ENCODE assay signal across 8 cellular contexts in the genomic region with DNA sequence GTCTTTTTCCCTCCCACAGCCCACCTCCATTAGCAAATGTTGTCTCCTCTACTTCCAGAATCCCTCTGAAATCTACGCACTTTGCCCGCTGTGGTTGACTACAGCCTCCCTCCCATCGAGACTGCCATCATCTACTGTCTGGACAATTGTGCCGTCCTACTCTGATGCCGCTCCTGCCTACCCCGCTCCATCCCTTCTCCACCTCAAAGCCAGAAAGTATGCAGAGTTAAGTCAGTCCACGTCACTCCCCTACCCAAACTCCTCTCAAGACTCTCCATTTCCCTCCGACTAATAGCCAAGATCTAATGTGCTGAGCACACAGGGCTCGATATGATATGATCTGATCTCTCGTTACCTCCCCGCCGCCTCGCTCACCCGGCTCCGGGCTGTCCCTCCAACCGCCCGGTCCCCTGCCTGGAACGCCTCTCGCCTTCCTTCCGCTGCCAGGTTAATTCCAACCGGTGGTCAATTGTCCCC. TPM values are rescaled to one million over a fixed set of nuclear protein-coding genes. Genes with fewer than 3 reads are reported as not detected.
DNase-seq lines count a peak whose midpoint lies in the region; ATAC-seq and TF ChIP-seq lines count a peak whose summit lies in the region.

No MANE protein-coding gene starts in this region.

- 1 to 2% methylated on average over 21 of the region's 21 CpGs for WGBS in heart right ventricle, 2 donors

- H3K4me3 Mint-ChIP-seq in osteocyte (ENCODE audit: unreplicated experiment): peak overlapping the region; percentile 98

- no peak for TF ChIP-seq CTCF in heart right ventricle (IDR thresholded peaks at IDR 0.05)
- TF ChIP-seq CTCF in RWPE1 (conservative IDR thresholded peaks at IDR 0.05; ENCODE audit: low read depth): no peak
- TF ChIP-seq CTCF in osteocyte (IDR thresholded peaks at IDR 0.05): no peak

- POLR2A ChIA-PET in RWPE1 (lab: Yijun Ruan, JAX; ENCODE audit: low non-redundant PET): no interaction called here

- H3K27me3 Mint-ChIP-seq in osteocyte (ENCODE audit: unreplicated experiment): no peaks in the 10 kb centered on the region

- CTCF ChIA-PET in RWPE1 (lab: Yijun Ruan, JAX): no interaction called here

- H3K36me3 ChIP-seq in heart right ventricle: peaks cover 0 to 42% (median 5%) of the 10 kb centered on the region in 9 donors

- peak in 2 of 8 donors; percentile 0 to 4 for ATAC-seq in heart right ventricle

- H3K27ac ChIP-seq in heart right ventricle (peak overlapping the region; percentile 85 to 98 (median 95)), RWPE1 (peak overlapping the region; percentile 92), epithelial cell of prostate (peak overlapping the region; percentile 88)

- no peaks in the 10 kb centered on the region for H3K9me3 ChIP-seq in heart right ventricle

- H3K4me1 ChIP-seq in heart right ventricle: peaks cover 11 to 27% (median 19%) of the 10 kb centered on the region in 9 donors

- H3K4me1 Mint-ChIP-seq in osteocyte (ENCODE audit: unreplicated experiment): peaks cover 27% of the 10 kb centered on the region

- H3K27me3 ChIP-seq in heart right ventricle: no peaks in the 10 kb centered on the region

- H3K36me3 Mint-ChIP-seq in osteocyte (ENCODE audit: unreplicated experiment): peaks cover 6% of the 10 kb centered on the region

- no peaks in the 10 kb centered on the region for H3K9me3 Mint-ChIP-seq in osteocyte (ENCODE audit: unreplicated experiment)

- H3K4me3 ChIP-seq in heart right ventricle: peak overlapping the region; percentile 64 to 100 (median 90)

- peak overlapping the region; percentile 98 for H3K27ac Mint-ChIP-seq in osteocyte (ENCODE audit: unreplicated experiment)

- DNase-seq in heart right ventricle (no peak), cardiac septum (ENCODE audit: low spot score) (no peak), RWPE1 (ENCODE audit: low spot score) (peak; percentile 30), epithelial cell of prostate (ENCODE audit: low read depth, low spot score) (no peak), osteocyte (ENCODE audit: extremely low spot score, unreplicated experiment) (no peak), amygdala (lab: John Stamatoyannopoulos, UW) (no peak), SW480 (ENCODE audit: low spot score) (no peak), Kasumi-1 (lab: John Stamatoyannopoulos, UW) (no peak)

- intact Hi-C loops in heart right ventricle (cut with DNase I): loop anchor here in 4 of 10 donors (2.0 to 10.0 kb wide), 4 partner anchors 51 to 301 kb away; a partner anchor contains a TSS
- intact Hi-C loops in cardiac septum (cut with DNase I): no loop called here

RNA-seq across cellular contexts. Expression of a gene that starts 0.6 kb away (rescaled TPM):
- total RNA-seq in heart right ventricle (10 to 100 TPM in 9 of 10 donors, 1 to 10 TPM in 1; 9.7 to 15.8 (median 12.1) TPM), cardiac septum (10.7 TPM), osteocyte (24.7 and 26.6 TPM in 2 replicates)
- 10 to 100 TPM; 15.8 to 17.6 TPM for polyA plus RNA-seq in heart right ventricle

RNA-seq across cellular contexts. Expression of a gene that starts 19.4 kb away (rescaled TPM):
- total RNA-seq in heart right ventricle: 1 to 10 TPM; 1.6 to 4.0 (median 3.0) TPM
- 1 to 10 TPM; 2.9 to 3.4 TPM for polyA plus RNA-seq in heart right ventricle
- total RNA-seq in cardiac septum: 1.9 TPM
- 0.30 TPM in 1 of 2 replicates, not detected in the other for total RNA-seq in osteocyte

RNA-seq across cellular contexts. Expression of a gene that starts 40.8 kb away (rescaled TPM):
- total RNA-seq in heart right ventricle (1 to 10 TPM; 1.3 to 2.8 (median 2.1) TPM), cardiac septum (1.3 TPM), osteocyte (0.67 and 1.2 TPM in 2 replicates)
- polyA plus RNA-seq in heart right ventricle: 1 to 10 TPM in 1 of 2 donors, under 1 TPM in 1; 0.90 to 2.4 TPM

RNA-seq across cellular contexts. Expression of a gene that starts 53.3 kb away (rescaled TPM):
- 10 to 100 TPM; 19.5 to 49.3 (median 30.3) TPM for total RNA-seq in heart right ventricle
- polyA plus RNA-seq in heart right ventricle: 10 to 100 TPM; 65.2 to 73.3 TPM
- total RNA-seq in cardiac septum: 32.6 TPM
- 74.1 and 81.4 TPM in 2 replicates for total RNA-seq in osteocyte
